1 cellular context compared by ENCODE assay signal in the genomic region with DNA sequence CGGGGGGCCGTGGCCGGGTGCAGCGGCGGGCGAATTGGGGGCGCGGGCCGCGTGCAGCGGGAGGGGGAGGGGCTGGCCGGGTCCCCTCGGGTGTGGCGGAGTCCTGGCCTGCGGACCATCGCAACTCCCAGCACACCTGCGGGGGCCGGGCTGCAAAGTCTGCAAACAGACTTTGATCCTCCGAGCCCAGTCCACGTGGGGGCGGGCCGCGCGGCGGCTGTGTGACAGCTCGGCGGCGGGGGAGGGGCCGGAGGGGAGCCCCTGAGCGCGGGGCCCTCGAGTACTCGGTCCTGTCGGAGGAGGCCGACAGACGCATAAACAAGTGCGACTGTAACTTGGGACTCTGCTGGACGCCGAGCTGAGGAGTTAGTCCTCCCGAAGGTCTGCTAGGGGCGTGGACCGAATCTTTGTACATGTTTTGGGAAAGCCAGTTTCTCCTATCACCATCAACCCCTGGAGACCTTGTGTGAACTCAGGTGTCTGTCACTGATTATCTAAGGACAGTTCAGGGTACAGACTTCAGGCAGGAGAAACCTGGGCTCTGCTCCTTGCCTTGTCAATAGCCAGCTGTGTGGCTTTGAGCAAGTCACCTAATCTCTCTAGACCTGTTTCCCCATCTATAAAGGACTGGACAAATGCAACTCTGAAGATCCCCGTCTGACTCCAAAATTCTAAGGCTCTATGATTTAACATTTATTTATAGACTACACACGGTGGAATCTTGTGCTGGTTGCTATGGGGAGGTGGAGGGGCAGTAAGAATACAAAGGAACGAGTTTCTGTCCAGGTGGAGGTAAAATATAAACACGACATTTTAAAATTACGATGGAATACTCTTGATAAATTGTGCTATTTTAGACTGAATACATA.
TF ChIP-seq lines count a peak whose summit lies in the region.

No MANE protein-coding gene starts in this region.

TF ChIP-seq in HEK293, 187 proteins besides CTCF, POLR2A, EP300 and RAD21 (continued from another document and continues in another):
- TF ChIP-seq, protein P1, sequence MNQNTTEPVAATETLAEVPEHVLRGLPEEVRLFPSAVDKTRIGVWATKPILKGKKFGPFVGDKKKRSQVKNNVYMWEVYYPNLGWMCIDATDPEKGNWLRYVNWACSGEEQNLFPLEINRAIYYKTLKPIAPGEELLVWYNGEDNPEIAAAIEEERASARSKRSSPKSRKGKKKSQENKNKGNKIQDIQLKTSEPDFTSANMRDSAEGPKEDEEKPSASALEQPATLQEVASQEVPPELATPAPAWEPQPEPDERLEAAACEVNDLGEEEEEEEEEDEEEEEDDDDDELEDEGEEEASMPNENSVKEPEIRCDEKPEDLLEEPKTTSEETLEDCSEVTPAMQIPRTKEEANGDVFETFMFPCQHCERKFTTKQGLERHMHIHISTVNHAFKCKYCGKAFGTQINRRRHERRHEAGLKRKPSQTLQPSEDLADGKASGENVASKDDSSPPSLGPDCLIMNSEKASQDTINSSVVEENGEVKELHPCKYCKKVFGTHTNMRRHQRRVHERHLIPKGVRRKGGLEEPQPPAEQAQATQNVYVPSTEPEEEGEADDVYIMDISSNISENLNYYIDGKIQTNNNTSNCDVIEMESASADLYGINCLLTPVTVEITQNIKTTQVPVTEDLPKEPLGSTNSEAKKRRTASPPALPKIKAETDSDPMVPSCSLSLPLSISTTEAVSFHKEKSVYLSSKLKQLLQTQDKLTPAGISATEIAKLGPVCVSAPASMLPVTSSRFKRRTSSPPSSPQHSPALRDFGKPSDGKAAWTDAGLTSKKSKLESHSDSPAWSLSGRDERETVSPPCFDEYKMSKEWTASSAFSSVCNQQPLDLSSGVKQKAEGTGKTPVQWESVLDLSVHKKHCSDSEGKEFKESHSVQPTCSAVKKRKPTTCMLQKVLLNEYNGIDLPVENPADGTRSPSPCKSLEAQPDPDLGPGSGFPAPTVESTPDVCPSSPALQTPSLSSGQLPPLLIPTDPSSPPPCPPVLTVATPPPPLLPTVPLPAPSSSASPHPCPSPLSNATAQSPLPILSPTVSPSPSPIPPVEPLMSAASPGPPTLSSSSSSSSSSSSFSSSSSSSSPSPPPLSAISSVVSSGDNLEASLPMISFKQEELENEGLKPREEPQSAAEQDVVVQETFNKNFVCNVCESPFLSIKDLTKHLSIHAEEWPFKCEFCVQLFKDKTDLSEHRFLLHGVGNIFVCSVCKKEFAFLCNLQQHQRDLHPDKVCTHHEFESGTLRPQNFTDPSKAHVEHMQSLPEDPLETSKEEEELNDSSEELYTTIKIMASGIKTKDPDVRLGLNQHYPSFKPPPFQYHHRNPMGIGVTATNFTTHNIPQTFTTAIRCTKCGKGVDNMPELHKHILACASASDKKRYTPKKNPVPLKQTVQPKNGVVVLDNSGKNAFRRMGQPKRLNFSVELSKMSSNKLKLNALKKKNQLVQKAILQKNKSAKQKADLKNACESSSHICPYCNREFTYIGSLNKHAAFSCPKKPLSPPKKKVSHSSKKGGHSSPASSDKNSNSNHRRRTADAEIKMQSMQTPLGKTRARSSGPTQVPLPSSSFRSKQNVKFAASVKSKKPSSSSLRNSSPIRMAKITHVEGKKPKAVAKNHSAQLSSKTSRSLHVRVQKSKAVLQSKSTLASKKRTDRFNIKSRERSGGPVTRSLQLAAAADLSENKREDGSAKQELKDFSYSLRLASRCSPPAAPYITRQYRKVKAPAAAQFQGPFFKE (tag by site-specific recombination; IDR thresholded peaks at IDR 0.05; ENCODE audit: borderline replicate concordance): no peak
- TF ChIP-seq AEBP2 (tag by site-specific recombination; IDR thresholded peaks at IDR 0.05; ENCODE audit: borderline replicate concordance) (no peak), FEZF1 (tag by site-specific recombination; IDR thresholded peaks at IDR 0.05) (no peak), ZNF174 (tag by site-specific recombination; IDR thresholded peaks at IDR 0.05) (no peak), PATZ1 (tag by site-specific recombination; IDR thresholded peaks at IDR 0.05) (no peak; the same call in 1 of the 2 replicates), ZNF404 (tag by site-specific recombination; IDR thresholded peaks at IDR 0.05) (no peak), ZNF274 (IDR thresholded peaks at IDR 0.05; ENCODE audit: low read length) (no peak), ZNF274 (tag by site-specific recombination; IDR thresholded peaks at IDR 0.05; ENCODE audit: borderline replicate concordance) (no peak), ZNF449 (tag by site-specific recombination; IDR thresholded peaks at IDR 0.05) (no peak), KLF7 (tag by site-specific recombination; IDR thresholded peaks at IDR 0.05; ENCODE audit: borderline replicate concordance) (no peak), ZNF776 (tag by site-specific recombination; IDR thresholded peaks at IDR 0.05; ENCODE audit: borderline replicate concordance) (no peak), ZNF48 (tag by site-specific recombination; IDR thresholded peaks at IDR 0.05) (no peak), ZNF548 (tag by site-specific recombination; IDR thresholded peaks at IDR 0.05) (no peak), KLF8 (tag by site-specific recombination; IDR thresholded peaks at IDR 0.05) (no peak), ZBTB17 (tag by site-specific recombination; IDR thresholded peaks at IDR 0.05) (peak; percentile 23; the same call in 1 of the 2 replicates), ZNF133 (tag by site-specific recombination; IDR thresholded peaks at IDR 0.05) (no peak), ZNF175 (tag by site-specific recombination; IDR thresholded peaks at IDR 0.05) (no peak), ZNF223 (tag by site-specific recombination; IDR thresholded peaks at IDR 0.05) (no peak), GLI4 (tag by site-specific recombination; IDR thresholded peaks at IDR 0.05) (no peak), ZNF621 (tag by site-specific recombination; IDR thresholded peaks at IDR 0.05) (no peak), ZNF510 (tag by site-specific recombination; IDR thresholded peaks at IDR 0.05; ENCODE audit: insufficient replicate concordance) (no peak), ZNF843 (tag by site-specific recombination; IDR thresholded peaks at IDR 0.05) (no peak), ZNF561 (tag by site-specific recombination; IDR thresholded peaks at IDR 0.05; ENCODE audit: borderline replicate concordance) (peak; percentile 21; the same call in 1 of the 2 replicates), GLIS2 (tag by site-specific recombination; IDR thresholded peaks at IDR 0.05) (peak; percentile 76; the same call in 1 of the 2 replicates), ZNF521 (tag by site-specific recombination; IDR thresholded peaks at IDR 0.05) (no peak), ZNF112 (tag by site-specific recombination; IDR thresholded peaks at IDR 0.05) (no peak), TSHZ1 (tag by site-specific recombination; IDR thresholded peaks at IDR 0.05; ENCODE audit: borderline replicate concordance) (no peak), ZNF830 (tag by site-specific recombination; IDR thresholded peaks at IDR 0.05; ENCODE audit: low read depth) (no peak), ZNF768 (tag by site-specific recombination; IDR thresholded peaks at IDR 0.05) (no peak), ZNF335 (tag by site-specific recombination; conservative IDR thresholded peaks at IDR 0.05) (peak; percentile 87), REPIN1 (tag by site-specific recombination; IDR thresholded peaks at IDR 0.05; ENCODE audit: low read depth) (no peak), ZNF114 (tag by site-specific recombination; IDR thresholded peaks at IDR 0.05) (no peak), KLF16 (tag by site-specific recombination; IDR thresholded peaks at IDR 0.05) (peak; percentile 19; the same call in 1 of the 2 replicates), ZNF654 (tag by site-specific recombination; IDR thresholded peaks at IDR 0.05; ENCODE audit: low read depth) (no peak), ZBTB1 (tag by site-specific recombination; IDR thresholded peaks at IDR 0.05) (no peak), MZF1 (tag by site-specific recombination; IDR thresholded peaks at IDR 0.05; ENCODE audit: borderline replicate concordance) (no peak), ZEB2 (tag by site-specific recombination; IDR thresholded peaks at IDR 0.05) (no peak), EGR2 (tag by site-specific recombination; IDR thresholded peaks at IDR 0.05; ENCODE audit: low read depth) (peak; percentile 58), ZNF24 (tag by site-specific recombination; IDR thresholded peaks at IDR 0.05) (no peak), YY1 (tag by site-specific recombination; IDR thresholded peaks at IDR 0.05) (no peak), BCL11A (tag by site-specific recombination; IDR thresholded peaks at IDR 0.05; ENCODE audit: low read depth) (no peak), HIC1 (tag by site-specific recombination; IDR thresholded peaks at IDR 0.05) (no peak)
- TF ChIP-seq, protein P2, sequence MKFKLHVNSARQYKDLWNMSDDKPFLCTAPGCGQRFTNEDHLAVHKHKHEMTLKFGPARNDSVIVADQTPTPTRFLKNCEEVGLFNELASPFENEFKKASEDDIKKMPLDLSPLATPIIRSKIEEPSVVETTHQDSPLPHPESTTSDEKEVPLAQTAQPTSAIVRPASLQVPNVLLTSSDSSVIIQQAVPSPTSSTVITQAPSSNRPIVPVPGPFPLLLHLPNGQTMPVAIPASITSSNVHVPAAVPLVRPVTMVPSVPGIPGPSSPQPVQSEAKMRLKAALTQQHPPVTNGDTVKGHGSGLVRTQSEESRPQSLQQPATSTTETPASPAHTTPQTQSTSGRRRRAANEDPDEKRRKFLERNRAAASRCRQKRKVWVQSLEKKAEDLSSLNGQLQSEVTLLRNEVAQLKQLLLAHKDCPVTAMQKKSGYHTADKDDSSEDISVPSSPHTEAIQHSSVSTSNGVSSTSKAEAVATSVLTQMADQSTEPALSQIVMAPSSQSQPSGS (tag by site-specific recombination; IDR thresholded peaks at IDR 0.05; ENCODE audit: low read depth): no peak
